23 cellular contexts compared by ENCODE assay signal in the genomic region with DNA sequence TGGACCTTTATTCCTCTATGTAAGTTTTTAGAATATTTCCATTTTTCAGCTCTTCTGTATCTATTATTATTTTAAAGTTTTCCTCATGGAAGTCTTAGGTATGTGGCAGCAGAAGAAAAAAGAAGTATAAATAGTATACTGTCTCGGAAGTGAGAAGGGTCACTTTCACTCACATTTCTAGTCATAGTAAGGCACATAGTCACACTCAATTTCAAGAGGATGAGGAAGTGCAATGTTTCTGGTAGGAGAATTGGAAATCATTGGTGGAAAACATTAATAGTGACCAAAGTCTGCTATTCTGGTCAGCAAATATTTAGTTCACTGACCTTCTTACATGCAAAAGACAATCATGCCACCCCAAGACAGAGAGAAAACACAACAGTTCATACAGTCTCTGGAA.
"Had no signal": no experiment of that assay in that cellular context is flagged by ENCODE, and none has a peak within 500 bp of the region (broad histone marks: within the 10 kb centered on the region; RNA-seq: fewer than 3 reads in every experiment).

No MANE protein-coding gene starts in this region.

- H3K27me3 ChIP-seq: neutrophil, right lobe of liver, sigmoid colon, stomach, thyroid gland, tibial nerve, upper lobe of right lung, uterus had no signal

- H3K27ac ChIP-seq: neutrophil, pancreas, psoas muscle, right lobe of liver, sigmoid colon, stomach, thoracic aorta, thyroid gland, tibial nerve, upper lobe of right lung, uterus had no signal

- H3K9me3 ChIP-seq: neutrophil, pancreas, psoas muscle, right lobe of liver, thyroid gland, upper lobe of right lung, uterus had no signal

- DNase-seq: naive thymus-derived CD8-positive, alpha-beta T cell; nephron progenitor cell; nucleus accumbens; pancreas; posterior cingulate gyrus; psoas muscle; right cardiac atrium; right lobe of liver; sigmoid colon; small intestine; stimulated activated CD4-positive, alpha-beta T cell treated with anti-CD3 and anti-CD28 coated beads, Interleukin-15, amount 100 ng/mL, for 24 hours; stimulated activated CD4-positive, alpha-beta T cell treated with anti-CD3 and anti-CD28 coated beads, Interleukin-2, amount 100 ng/mL, for 24 hours; stimulated activated CD4-positive, alpha-beta T cell treated with anti-CD3 and anti-CD28 coated beads, Interleukin-2, amount 100 ng/mL, for 48 hours; stimulated activated CD4-positive, alpha-beta T cell treated with anti-CD3 and anti-CD28 coated beads, Interleukin-4, amount 100 ng/mL, for 24 hours; stimulated activated naive B cell treated with anti-CD40 and anti-IgM and Interleukin-4, amounts not matched to agents 10 μg/mL and 1 μg/mL and 100 μg/mL, for 72 hours; stimulated activated naive CD4-positive, alpha-beta T cell treated with Interleukin-2 at 50 U/mL for 16 hours; stomach; thyroid gland; upper lobe of right lung; uterus had no signal

- H3K4me3 ChIP-seq: pancreas, psoas muscle, right lobe of liver, sigmoid colon, stomach, thoracic aorta, thyroid gland, tibial nerve, upper lobe of right lung, uterus had no signal

- H3K36me3 ChIP-seq: neutrophil, pancreas, right lobe of liver, sigmoid colon, stomach, thoracic aorta, thyroid gland, tibial nerve, upper lobe of right lung, uterus had no signal

- H3K4me1 ChIP-seq: pancreas, psoas muscle, right lobe of liver, sigmoid colon, stomach, thyroid gland, tibial nerve, uterus had no signal

- FAIRE-seq: pancreas, small intestine had no signal
